In genomic region chr21:15849161-15849560, GRCh38 we compare ENCODE assay signal across 25 cellular contexts.
"Had no signal": no experiment of that assay in that cellular context is flagged by ENCODE, and none has a peak within 500 bp of the region (broad histone marks: within the 10 kb centered on the region; RNA-seq: fewer than 3 reads in every experiment).

No MANE protein-coding gene starts in this region.

- H3K4me2 ChIP-seq: hepatocyte had no signal

- H2AFZ ChIP-seq: hepatocyte had no signal

- ATAC-seq: activated CD8-positive, alpha-beta memory T cell treated with anti-CD3 and anti-CD28 coated beads, Interleukin-2, amount 10 ng/mL, durations not matched to agents 7 days and 5 days; activated CD8-positive, alpha-beta T cell treated with anti-CD3 and anti-CD28 coated beads for 36 hours; activated naive CD8-positive, alpha-beta T cell treated with anti-CD3 and anti-CD28 coated beads, Interleukin-2, amount 50 U/mL, for 24 hours; natural killer cell; upper lobe of right lung had no signal

- DNase-seq: activated CD4-positive, alpha-beta T cell treated with anti-CD3 and anti-CD28 coated beads, Interleukin-2, amount 10 ng/mL, durations not matched to agents 7 days and 5 days; activated CD8-positive, alpha-beta memory T cell treated with anti-CD3 and anti-CD28 coated beads, Interleukin-2, amount 10 ng/mL, durations not matched to agents 7 days and 5 days; activated CD8-positive, alpha-beta T cell treated with anti-CD3 and anti-CD28 coated beads for 36 hours; activated gamma-delta T cell; activated naive CD4-positive, alpha-beta T cell treated with anti-CD3 and anti-CD28 coated beads, Interleukin-2, amount 50 U/mL, for 16 hours; activated naive CD8-positive, alpha-beta T cell treated with anti-CD3 and anti-CD28 coated beads, Interleukin-2, amount 50 U/mL, for 24 hours; effector CD4-positive, alpha-beta T cell; foreskin melanocyte; immature natural killer cell; left ventricle myocardium inferior; natural killer cell; spleen; stimulated activated CD4-positive, alpha-beta T cell treated with anti-CD3 and anti-CD28 coated beads, Interleukin-4, amount 100 ng/mL, for 1 hour; stimulated activated naive CD4-positive, alpha-beta T cell treated with Interleukin-2 at 50 U/mL for 16 hours; substantia nigra; thyroid gland; upper lobe of right lung had no signal

- H3K79me2 ChIP-seq: hepatocyte had no signal

- H3K4me1 Mint-ChIP-seq: activated CD8-positive, alpha-beta memory T cell treated with anti-CD3 and anti-CD28 coated beads, Interleukin-2, amount 10 ng/mL, durations not matched to agents 7 days and 5 days; activated naive CD8-positive, alpha-beta T cell treated with anti-CD3 and anti-CD28 coated beads, Interleukin-2, amount 50 U/mL, for 24 hours; natural killer cell had no signal

- H3K9me3 Mint-ChIP-seq: activated CD4-positive, alpha-beta T cell treated with anti-CD3 and anti-CD28 coated beads, Interleukin-2, amount 10 ng/mL, durations not matched to agents 7 days and 5 days; activated CD8-positive, alpha-beta T cell treated with anti-CD3 and anti-CD28 coated beads for 36 hours; activated naive CD8-positive, alpha-beta T cell treated with anti-CD3 and anti-CD28 coated beads, Interleukin-2, amount 50 U/mL, for 24 hours; activated T-helper 1 cell treated with anti-CD3 and anti-CD28 coated beads, Interleukin-12 subunit alpha, Interleukin-12 subunit beta, Interleukin-2, Interleukin-4 antibody, amounts not matched to agents 30 ng/mL and 10 ng/mL and 1 ng/mL, durations not matched to agents 14 hours and 24 hours and 36 hours; brain; dendritic cell treated with granulocyte-macrophage colony-stimulating factor and Interleukin-4, amounts not matched to agents 40 ng/mL and 50 ng/mL, for 4 days; immature natural killer cell; mesothelial cell of epicardium; natural killer cell; T-helper 2 cell treated with Interferon-gamma antibody and Interleukin-4, amounts not matched to agents 5 μg/mL and 100 μg/mL, for 36 hours had no signal

- H3K9me3 ChIP-seq: left ventricle myocardium inferior, prostate gland, spleen, thyroid gland, upper lobe of right lung had no signal

- H3K4me1 ChIP-seq: left ventricle myocardium inferior, prostate gland, spleen, thyroid gland, upper lobe of right lung had no signal

- H3K27me3 ChIP-seq: hepatocyte, spleen, thyroid gland, upper lobe of right lung had no signal

- H3K27ac ChIP-seq: hepatocyte, left ventricle myocardium inferior, prostate gland, spleen, thyroid gland, upper lobe of right lung, VCaP had no signal

- H3K4me3 Mint-ChIP-seq: activated CD4-positive, alpha-beta T cell treated with anti-CD3 and anti-CD28 coated beads, Interleukin-2, amount 10 ng/mL, durations not matched to agents 7 days and 5 days; activated CD8-positive, alpha-beta memory T cell treated with anti-CD3 and anti-CD28 coated beads, Interleukin-2, amount 10 ng/mL, durations not matched to agents 7 days and 5 days; activated CD8-positive, alpha-beta T cell treated with anti-CD3 and anti-CD28 coated beads for 36 hours; activated naive CD8-positive, alpha-beta T cell treated with anti-CD3 and anti-CD28 coated beads, Interleukin-2, amount 50 U/mL, for 24 hours; activated T-helper 1 cell treated with anti-CD3 and anti-CD28 coated beads, Interleukin-12 subunit alpha, Interleukin-12 subunit beta, Interleukin-2, Interleukin-4 antibody, amounts not matched to agents 30 ng/mL and 10 ng/mL and 1 ng/mL, durations not matched to agents 14 hours and 24 hours and 36 hours; brain; dendritic cell treated with granulocyte-macrophage colony-stimulating factor and Interleukin-4, amounts not matched to agents 40 ng/mL and 50 ng/mL, for 4 days; immature natural killer cell; mesothelial cell of epicardium; natural killer cell; T-helper 2 cell treated with Interferon-gamma antibody and Interleukin-4, amounts not matched to agents 5 μg/mL and 100 μg/mL, for 36 hours had no signal

- H3K4me3 ChIP-seq: hepatocyte, left ventricle myocardium inferior, prostate gland, spleen, thyroid gland, upper lobe of right lung had no signal

- H3K36me3 ChIP-seq: prostate gland, thyroid gland had no signal

- H3K27ac Mint-ChIP-seq: activated CD4-positive, alpha-beta T cell treated with anti-CD3 and anti-CD28 coated beads, Interleukin-2, amount 10 ng/mL, durations not matched to agents 7 days and 5 days; activated CD8-positive, alpha-beta memory T cell treated with anti-CD3 and anti-CD28 coated beads, Interleukin-2, amount 10 ng/mL, durations not matched to agents 7 days and 5 days; activated CD8-positive, alpha-beta T cell treated with anti-CD3 and anti-CD28 coated beads for 36 hours; activated naive CD8-positive, alpha-beta T cell treated with anti-CD3 and anti-CD28 coated beads, Interleukin-2, amount 50 U/mL, for 24 hours; activated T-helper 1 cell treated with anti-CD3 and anti-CD28 coated beads, Interleukin-12 subunit alpha, Interleukin-12 subunit beta, Interleukin-2, Interleukin-4 antibody, amounts not matched to agents 30 ng/mL and 10 ng/mL and 1 ng/mL, durations not matched to agents 14 hours and 24 hours and 36 hours; brain; dendritic cell treated with granulocyte-macrophage colony-stimulating factor and Interleukin-4, amounts not matched to agents 40 ng/mL and 50 ng/mL, for 4 days; mesothelial cell of epicardium; T-helper 2 cell treated with Interferon-gamma antibody and Interleukin-4, amounts not matched to agents 5 μg/mL and 100 μg/mL, for 36 hours had no signal

- H3K27me3 Mint-ChIP-seq: activated CD4-positive, alpha-beta T cell treated with anti-CD3 and anti-CD28 coated beads, Interleukin-2, amount 10 ng/mL, durations not matched to agents 7 days and 5 days; activated CD8-positive, alpha-beta memory T cell treated with anti-CD3 and anti-CD28 coated beads, Interleukin-2, amount 10 ng/mL, durations not matched to agents 7 days and 5 days; activated CD8-positive, alpha-beta T cell treated with anti-CD3 and anti-CD28 coated beads for 36 hours; activated naive CD8-positive, alpha-beta T cell treated with anti-CD3 and anti-CD28 coated beads, Interleukin-2, amount 50 U/mL, for 24 hours; brain; dendritic cell treated with granulocyte-macrophage colony-stimulating factor and Interleukin-4, amounts not matched to agents 40 ng/mL and 50 ng/mL, for 4 days had no signal
